In the genomic region with DNA sequence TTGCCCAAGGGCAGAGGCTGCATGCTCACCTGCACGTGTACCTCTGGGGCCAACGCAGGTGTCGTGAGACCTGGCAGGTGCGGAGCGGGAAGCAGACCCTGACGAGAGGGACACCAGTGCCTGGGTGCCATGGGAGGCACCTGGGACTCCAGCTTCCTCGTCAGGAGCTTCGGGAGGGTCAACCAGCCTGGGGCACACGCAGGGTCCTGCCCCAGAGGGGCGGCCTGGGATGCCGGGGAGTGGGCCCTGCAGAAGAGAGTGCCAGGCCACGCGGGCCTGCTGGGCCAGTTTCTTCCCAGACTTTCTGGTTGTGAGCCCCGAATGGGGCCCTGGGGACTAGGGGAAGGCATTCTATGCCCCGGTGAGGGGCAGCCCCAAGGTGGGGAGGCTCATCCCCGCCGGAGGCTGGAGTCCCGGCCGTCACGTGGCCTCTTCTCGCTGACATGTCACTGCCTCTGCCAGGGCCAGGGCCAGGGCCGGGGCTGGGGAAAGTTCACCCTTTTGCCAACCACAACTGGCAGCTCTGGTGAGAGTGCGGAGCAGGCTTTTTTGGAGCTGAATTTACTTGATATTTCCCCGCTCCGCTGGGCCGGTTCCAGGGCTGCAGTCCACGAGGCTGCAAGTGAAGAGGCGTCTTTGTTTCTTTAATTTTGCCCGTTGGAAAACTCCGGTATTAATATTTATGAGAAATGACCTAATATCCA, we compare ENCODE assay signal across 19 cellular contexts. TPM values are rescaled to one million over a fixed set of nuclear protein-coding genes. Genes with fewer than 3 reads are reported as not detected.
DNase-seq lines count a peak whose midpoint lies in the region; ATAC-seq and TF ChIP-seq lines count a peak whose summit lies in the region.
"Had no signal": no experiment of that assay in that cellular context is flagged by ENCODE, and none has a peak within 500 bp of the region (broad histone marks: within the 10 kb centered on the region; RNA-seq: fewer than 3 reads in every experiment).

No MANE protein-coding gene starts in this region.

- H3K4me1 ChIP-seq in right atrium auricular region (peaks cover 0 to 12% of the 10 kb centered on the region in 2 donors), osteoblast (ENCODE audit: insufficient read depth, low read length) (no peaks in the 10 kb centered on the region), upper lobe of right lung (no peaks in the 10 kb centered on the region), SK-N-SH (ENCODE audit: control insufficient read depth in 1 of 2, insufficient read depth in 2 of 2, low read depth in 1 of 2, low read length in 1 of 2) (no peaks in the 10 kb centered on the region)
- H3K4me1 ChIP-seq: foreskin keratinocyte had no signal

- DNase-seq in cardiac septum (ENCODE audit: low spot score) (peak; percentile 68), right atrium auricular region (ENCODE audit: low spot score) (no peak), hypothalamus (lab: John Stamatoyannopoulos, UW) (peak in 40 of 51 donors; percentile 26 to 87 (median 59)), osteoblast (ENCODE audit: insufficient read length, low spot score, missing footprints) (peak; percentile 19), upper lobe of right lung (peak; percentile 53), NCI-H226 (no peak), SK-N-SH (no peak)
- DNase-seq: activated CD4-positive, CD25-positive, alpha-beta regulatory T cell treated with anti-CD3 and anti-CD28 coated beads, Interleukin-2, amount 50 U/mL, for 72 hours; foreskin keratinocyte; GOT3; naive thymus-derived CD4-positive, alpha-beta T cell; PC-9; T1000 had no signal

- H4K20me1 ChIP-seq in osteoblast (ENCODE audit: insufficient read depth, low read length): no peaks in the 10 kb centered on the region
- no peaks in the 10 kb centered on the region for H4K20me1 ChIP-seq in SK-N-SH (ENCODE audit: insufficient read depth)

- H3K4me2 ChIP-seq in osteoblast (ENCODE audit: insufficient read depth, low read length) (no peak overlapping the region), SK-N-SH (no peak overlapping the region)
- H3K4me2 ChIP-seq: PC-9 had no signal

- H3K79me2 ChIP-seq in osteoblast (ENCODE audit: insufficient read depth, low read length): no peaks in the 10 kb centered on the region
- no peaks in the 10 kb centered on the region for H3K79me2 ChIP-seq in SK-N-SH (ENCODE audit: insufficient read depth)

- H2AFZ ChIP-seq in osteoblast (ENCODE audit: low read length) (no peak overlapping the region), SK-N-SH (ENCODE audit: low read depth) (no peak overlapping the region)
- H2AFZ ChIP-seq: PC-9 had no signal

- H3K9me3 ChIP-seq in right atrium auricular region (no peaks in the 10 kb centered on the region), osteoblast (ENCODE audit: low read depth, low read length) (no peaks in the 10 kb centered on the region), upper lobe of right lung (no peaks in the 10 kb centered on the region), SK-N-SH (no peaks in the 10 kb centered on the region)

- intact Hi-C loops in cardiac septum (cut with DNase I): no loop called here
- intact Hi-C loops in upper lobe of right lung (cut with DNase I): no loop called here

- H3K27ac ChIP-seq in right atrium auricular region: no peak overlapping the region
- no peak overlapping the region for H3K27ac ChIP-seq in osteoblast (ENCODE audit: low read depth, low read length)
- no peak overlapping the region for H3K27ac ChIP-seq in upper lobe of right lung
- no peak overlapping the region for H3K27ac ChIP-seq in SK-N-SH (ENCODE audit: low read depth in 2 of 2, low read length in 1 of 2)
- H3K27ac ChIP-seq: foreskin keratinocyte, PC-9 had no signal

- H3K9me2 ChIP-seq in SK-N-SH: no peaks in the 10 kb centered on the region

- H3K9ac ChIP-seq in SK-N-SH: no peak overlapping the region

- H3F3A ChIP-seq in SK-N-SH (replicated peaks; ENCODE audit: insufficient read depth): no peaks in the 10 kb centered on the region

- H3K27me3 ChIP-seq in right atrium auricular region (no peaks in the 10 kb centered on the region), osteoblast (ENCODE audit: insufficient read depth, low read length) (peaks cover 5% of the 10 kb centered on the region), upper lobe of right lung (no peaks in the 10 kb centered on the region), SK-N-SH (ENCODE audit: insufficient read depth) (no peaks in the 10 kb centered on the region)
- H3K27me3 ChIP-seq: foreskin keratinocyte had no signal

- no peak for TF ChIP-seq RAD21 in SK-N-SH (IDR thresholded peaks at IDR 0.05; ENCODE audit: low read length)

- H3K36me3 ChIP-seq in right atrium auricular region (no peaks in the 10 kb centered on the region), osteoblast (ENCODE audit: insufficient read depth, low read length) (no peaks in the 10 kb centered on the region), upper lobe of right lung (no peaks in the 10 kb centered on the region), SK-N-SH (replicated peaks in 1 of 2; ENCODE audit: control insufficient read depth in 1 of 2, insufficient read depth in 2 of 2, low read length in 1 of 2) (no peaks in the 10 kb centered on the region)

- ATAC-seq in upper lobe of right lung: no peak
- ATAC-seq in HG03135 (IDR thresholded peaks at IDR 0.05; ENCODE audit: unreplicated experiment): no peak
- ATAC-seq: foreskin keratinocyte; naive thymus-derived CD4-positive, alpha-beta T cell had no signal

- POLR2A ChIA-PET in SK-N-SH (lab: Yijun Ruan, JAX): no interaction called here

- WGBS in SK-N-SH (ENCODE audit: low lambda C conversion rate): 11% methylated on average over 14 of the region's 30 CpGs

- TF ChIP-seq CTCF in right atrium auricular region (IDR thresholded peaks at IDR 0.05) (no peak), osteoblast (IDR thresholded peaks at IDR 0.05; ENCODE audit: extremely low read depth, low read depth, low read length) (no peak), upper lobe of right lung (IDR thresholded peaks at IDR 0.05) (no peak), SK-N-SH (IDR thresholded peaks at IDR 0.05) (no peak)

- CTCF ChIA-PET in SK-N-SH (lab: Yijun Ruan, JAX): no interaction called here

- H3K4me3 ChIP-seq in right atrium auricular region: no peak overlapping the region
- H3K4me3 ChIP-seq in osteoblast (ENCODE audit: insufficient read depth, low read length): no peak overlapping the region
- H3K4me3 ChIP-seq in upper lobe of right lung: no peak overlapping the region
- H3K4me3 ChIP-seq in SK-N-SH (ENCODE audit: low read depth in 2 of 2, low read length in 1 of 2): no peak overlapping the region
- H3K4me3 ChIP-seq: PC-9 had no signal

- no peak for TF ChIP-seq EP300 in SK-N-SH (IDR thresholded peaks at IDR 0.05; ENCODE audit: borderline replicate concordance in 1 of 2, low read depth in 1 of 2, low read length in 1 of 2)

TF ChIP-seq in SK-N-SH, 30 proteins besides CTCF, POLR2A, EP300 and RAD21:
- TF ChIP-seq MXI1 (IDR thresholded peaks at IDR 0.05; ENCODE audit: low read depth, low read length) (no peak), GATA2 (CRISPR knock-in tag; IDR thresholded peaks at IDR 0.05) (no peak), FOXM1 (IDR thresholded peaks at IDR 0.05; ENCODE audit: low read depth) (no peak), ZBTB33 (IDR thresholded peaks at IDR 0.05; ENCODE audit: borderline replicate concordance, low read depth) (no peak), IRF3 (IDR thresholded peaks at IDR 0.05; ENCODE audit: low read depth, low read length) (no peak), SMC3 (IDR thresholded peaks at IDR 0.05; ENCODE audit: low read depth, low read length) (no peak), POLR2AphosphoS5 (IDR thresholded peaks at IDR 0.05; ENCODE audit: low read depth, low read length) (no peak), MEF2A (IDR thresholded peaks at IDR 0.05; ENCODE audit: borderline replicate concordance, low read depth) (no peak), GABPA (IDR thresholded peaks at IDR 0.05; ENCODE audit: low read depth) (no peak), FOXJ3 (CRISPR knock-in tag; IDR thresholded peaks at IDR 0.05) (no peak), ELF1 (IDR thresholded peaks at IDR 0.05) (no peak)
TF ChIP-seq in SK-N-SH: peak in this region for 0.

RNA-seq across cellular contexts. Expression of gene ACTRT2, which starts 38.5 kb away (rescaled TPM):
- total RNA-seq in cardiac septum (not detected), right atrium auricular region (not detected), osteoblast (not detected in 2 replicates), upper lobe of right lung (not detected)
- polyA plus RNA-seq in SK-N-SH (2012; rRNA removed): not detected in 2 replicates
- not detected in 2 replicates for polyA plus RNA-seq in SK-N-SH (2012; cell fraction: cytosol; rRNA removed)
- polyA plus RNA-seq in SK-N-SH (2012; cell fraction: nucleus; rRNA removed): not detected in 2 replicates
- total RNA-seq: Daoy; foreskin keratinocyte; lung microvascular endothelial cell; M059J; naive thymus-derived CD4-positive, alpha-beta T cell; PC-9; urinary bladder had no signal
- polyA plus RNA-seq: AG04450; foreskin keratinocyte; naive thymus-derived CD4-positive, alpha-beta T cell; urinary bladder had no signal

Comparison
In these comparisons a context has a peak if more than half of its experiments do, and no peak if none do; other contexts are left out.
1. DNase-seq: peak in cardiac septum (single experiment), hypothalamus (40 of 51), osteoblast (single experiment) and upper lobe of right lung (single experiment); none in right atrium auricular region (single experiment), NCI-H226 (single experiment) and SK-N-SH (single experiment).